ENCODE assay signal across 8 cellular contexts in the genomic region with DNA sequence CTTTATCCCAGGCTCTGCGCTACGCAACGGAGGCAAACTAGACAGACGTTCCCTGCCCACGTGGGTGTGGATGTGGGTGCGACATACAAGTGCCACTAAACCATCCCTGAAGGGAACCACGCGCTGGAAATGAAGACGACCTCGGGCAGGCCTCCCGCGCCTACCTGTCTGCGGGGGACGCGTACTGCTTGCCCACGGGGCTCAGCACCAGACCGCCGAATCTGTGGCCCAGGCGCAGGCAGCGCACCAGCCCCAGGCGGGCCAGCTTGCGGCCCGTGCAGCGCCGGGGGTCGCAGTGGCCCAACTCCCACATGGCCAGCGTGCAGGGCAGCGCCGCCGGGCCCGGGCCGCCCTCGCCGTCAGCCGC. TPM values are rescaled to one million over a fixed set of nuclear protein-coding genes. Genes with fewer than 3 reads are reported as not detected.
A peak's percentile ranks its signal among the peaks of the same experiment; 100 is the strongest.
DNase-seq lines count a peak whose midpoint lies in the region; ATAC-seq lines count a peak whose summit lies in the region.

No MANE protein-coding gene starts in this region.

- H3K4me1 Mint-ChIP-seq in central memory CD8-positive, alpha-beta T cell: peaks cover 35% of the 10 kb centered on the region

- H3K4me1 ChIP-seq in HUES6 (ENCODE audit: control insufficient read depth, insufficient read depth, low read length) (peaks cover 9% of the 10 kb centered on the region), mononuclear cell (ENCODE audit: insufficient read depth, low read length) (peaks cover 31% of the 10 kb centered on the region)

- H3K9ac ChIP-seq in HUES6 (ENCODE audit: low read length): peak overlapping the region; percentile 82

- no peaks in the 10 kb centered on the region for H3K9me3 Mint-ChIP-seq in central memory CD8-positive, alpha-beta T cell

- peak overlapping the region; percentile 78 for H3K4me3 Mint-ChIP-seq in central memory CD8-positive, alpha-beta T cell

- no peaks in the 10 kb centered on the region for H3K9me3 ChIP-seq in HUES6 (ENCODE audit: control insufficient read depth, insufficient read depth, low read depth, low read length)
- no peaks in the 10 kb centered on the region for H3K9me3 ChIP-seq in mononuclear cell (ENCODE audit: low read depth, low read length)

- peak overlapping the region; percentile 35; the same call in 1 of the 2 replicates for H3K27ac ChIP-seq in HUES6 (ENCODE audit: low read depth, low read length)

- H3K4me3 ChIP-seq in HUES6 (ENCODE audit: low read depth, low read length): peak overlapping the region; percentile 87
- H3K4me3 ChIP-seq in mononuclear cell (ENCODE audit: low read length): peak overlapping the region; percentile 63

- peak overlapping the region; percentile 74 for H3K27ac Mint-ChIP-seq in central memory CD8-positive, alpha-beta T cell (ENCODE audit: low read depth)

- DNase-seq in activated CD4-positive, CD25-positive, alpha-beta regulatory T cell treated with anti-CD3 and anti-CD28 coated beads, Interleukin-2, amount 50 U/mL, for 72 hours: no peak
- DNase-seq in central memory CD8-positive, alpha-beta T cell (ENCODE audit: low spot score in 2 of 2): no peak
- DNase-seq in DMS 273 treated with DMSO at 0.1 percent for 48 hours (lab: John Stamatoyannopoulos, UW) (no peak), DMS153 treated with DMSO at 0.1 percent for 48 hours (lab: John Stamatoyannopoulos, UW; ENCODE audit: unreplicated experiment) (no peak)

- peaks cover 47% of the 10 kb centered on the region for H3K36me3 Mint-ChIP-seq in central memory CD8-positive, alpha-beta T cell (ENCODE audit: insufficient read depth)

- peak; percentile 8 to 9 for ATAC-seq in activated CD4-positive, CD25-positive, alpha-beta regulatory T cell treated with anti-CD3 and anti-CD28 coated beads, Interleukin-2, amount 50 U/mL, for 24 hours
- peak; percentile 22 for ATAC-seq in central memory CD8-positive, alpha-beta T cell (replicated peaks; ENCODE audit: extremely low read depth, poor library complexity, severe bottlenecking)
- no peak for ATAC-seq in GM18873 (IDR thresholded peaks at IDR 0.05; ENCODE audit: low FRiP score, unreplicated experiment)

- H3K36me3 ChIP-seq in HUES6 (ENCODE audit: control insufficient read depth, insufficient read depth, low read length): peaks cover 30% of the 10 kb centered on the region

- H3K27me3 ChIP-seq in HUES6 (ENCODE audit: control insufficient read depth, insufficient read depth, low read length): no peaks in the 10 kb centered on the region; the same call in 1 of the 2 replicates
- H3K27me3 ChIP-seq in mononuclear cell (ENCODE audit: insufficient read depth, low read length): no peaks in the 10 kb centered on the region

- H3K27me3 Mint-ChIP-seq in central memory CD8-positive, alpha-beta T cell: no peaks in the 10 kb centered on the region

RNA-seq across cellular contexts. Expression of gene TSR3, which starts 0.5 kb away (rescaled TPM):
- 21.3 TPM for total RNA-seq in mononuclear cell

RNA-seq across cellular contexts. Expression of gene GNPTG, which starts 0.5 kb away (rescaled TPM):
- total RNA-seq in mononuclear cell: 29.8 TPM

RNA-seq across cellular contexts. Expression of gene BAIAP3, which starts 17.8 kb away (rescaled TPM):
- 2.3 TPM for total RNA-seq in mononuclear cell

RNA-seq across cellular contexts. Expression of gene UBE2I, which starts 41.8 kb away (rescaled TPM):
- total RNA-seq in mononuclear cell: 108 TPM
